In genomic region chr9:128096614-128097013, GRCh38 we compare ENCODE assay signal across 13 cellular contexts. TPM values are rescaled to one million over a fixed set of nuclear protein-coding genes. Genes with fewer than 3 reads are reported as not detected.
DNase-seq lines count a peak whose midpoint lies in the region; ATAC-seq and TF ChIP-seq lines count a peak whose summit lies in the region.
"Had no signal": no experiment of that assay in that cellular context is flagged by ENCODE, and none has a peak within 500 bp of the region (broad histone marks: within the 10 kb centered on the region; RNA-seq: fewer than 3 reads in every experiment).

No MANE protein-coding gene starts in this region.

- H3K27me3 ChIP-seq in brain microvascular endothelial cell (replicated peaks): no peaks in the 10 kb centered on the region
- H3K27me3 ChIP-seq: BE2C had no signal

- H3K27ac ChIP-seq in brain microvascular endothelial cell: peak overlapping the region; percentile 96

- peak overlapping the region; percentile 65 for H3K27ac Mint-ChIP-seq in stimulated activated naive CD8-positive, alpha-beta T cell treated with anti-CD3 and anti-CD28 coated beads, Interleukin-15, Interleukin-2, amounts not matched to agents 100 ng/mL and 50 ng/mL, for 24 hours
- peak overlapping the region; percentile 100 for H3K27ac Mint-ChIP-seq in osteocyte (ENCODE audit: unreplicated experiment)
- H3K27ac Mint-ChIP-seq: activated naive CD4-positive, alpha-beta T cell treated with anti-CD3 and anti-CD28 coated beads for 36 hours had no signal

- no peaks in the 10 kb centered on the region for H3K27me3 Mint-ChIP-seq in stimulated activated naive CD8-positive, alpha-beta T cell treated with anti-CD3 and anti-CD28 coated beads, Interleukin-15, Interleukin-2, amounts not matched to agents 100 ng/mL and 50 ng/mL, for 24 hours
- no peaks in the 10 kb centered on the region for H3K27me3 Mint-ChIP-seq in osteocyte (ENCODE audit: unreplicated experiment)

- peaks cover 29% of the 10 kb centered on the region for H3K36me3 Mint-ChIP-seq in stimulated activated naive CD8-positive, alpha-beta T cell treated with anti-CD3 and anti-CD28 coated beads, Interleukin-15, Interleukin-2, amounts not matched to agents 100 ng/mL and 50 ng/mL, for 24 hours (ENCODE audit: low read depth)
- H3K36me3 Mint-ChIP-seq in osteocyte (ENCODE audit: unreplicated experiment): peaks cover 9% of the 10 kb centered on the region

- ATAC-seq in stimulated activated naive CD8-positive, alpha-beta T cell treated with anti-CD3 and anti-CD28 coated beads, Interleukin-15, Interleukin-2, amounts not matched to agents 100 U/mL and 50 U/mL, for 24 hours: no peak
- ATAC-seq: left ventricle myocardium superior had no signal

- TF ChIP-seq CTCF in brain microvascular endothelial cell (IDR thresholded peaks at IDR 0.05; ENCODE audit: low read depth, low read length, missing control alignments): no peak
- no peak for TF ChIP-seq CTCF in osteocyte (IDR thresholded peaks at IDR 0.05)

- DNase-seq in stimulated activated naive CD8-positive, alpha-beta T cell treated with anti-CD3 and anti-CD28 coated beads, Interleukin-15, Interleukin-2, amounts not matched to agents 100 U/mL and 50 U/mL, for 24 hours: no peak
- DNase-seq in brain microvascular endothelial cell (no peak), osteocyte (ENCODE audit: extremely low spot score, unreplicated experiment) (no peak), NCI-H526 treated with DMSO at 0.1 percent for 48 hours (lab: John Stamatoyannopoulos, UW) (no peak), globus pallidus (ENCODE audit: low spot score) (no peak), NCI-H2227 treated with DMSO at 0.1 percent for 48 hours (lab: John Stamatoyannopoulos, UW) (no peak)
- no peak for DNase-seq in activated CD8-positive, alpha-beta memory T cell treated with anti-CD3 and anti-CD28 coated beads, Interleukin-2, amount 50 U/mL, for 48 hours
- DNase-seq: activated CD4-positive, CD25-positive, alpha-beta regulatory T cell treated with anti-CD3 and anti-CD28 coated beads, Interleukin-2, amount 50 U/mL, for 72 hours; activated naive CD4-positive, alpha-beta T cell treated with anti-CD3 and anti-CD28 coated beads for 36 hours; BE2C; left ventricle myocardium superior had no signal

- in situ Hi-C loops in brain microvascular endothelial cell (cut with HindIII; ENCODE audit: low pct_ligation_motif_present, low sequenced_read_pairs): no loop called here

- peaks cover 83% of the 10 kb centered on the region for H3K4me1 Mint-ChIP-seq in stimulated activated naive CD8-positive, alpha-beta T cell treated with anti-CD3 and anti-CD28 coated beads, Interleukin-15, Interleukin-2, amounts not matched to agents 100 ng/mL and 50 ng/mL, for 24 hours (ENCODE audit: low read depth)
- peaks cover 63% of the 10 kb centered on the region for H3K4me1 Mint-ChIP-seq in osteocyte (ENCODE audit: unreplicated experiment)

- peaks cover 11% of the 10 kb centered on the region for H3K36me3 ChIP-seq in brain microvascular endothelial cell (replicated peaks)

- no peaks in the 10 kb centered on the region for H3K9me3 Mint-ChIP-seq in stimulated activated naive CD8-positive, alpha-beta T cell treated with anti-CD3 and anti-CD28 coated beads, Interleukin-15, Interleukin-2, amounts not matched to agents 100 ng/mL and 50 ng/mL, for 24 hours
- no peaks in the 10 kb centered on the region for H3K9me3 Mint-ChIP-seq in osteocyte (ENCODE audit: unreplicated experiment)
- H3K9me3 Mint-ChIP-seq: activated naive CD4-positive, alpha-beta T cell treated with anti-CD3 and anti-CD28 coated beads for 36 hours had no signal

- no peak overlapping the region for H3K4me3 Mint-ChIP-seq in stimulated activated naive CD8-positive, alpha-beta T cell treated with anti-CD3 and anti-CD28 coated beads, Interleukin-15, Interleukin-2, amounts not matched to agents 100 ng/mL and 50 ng/mL, for 24 hours
- H3K4me3 Mint-ChIP-seq in osteocyte (ENCODE audit: unreplicated experiment): no peak overlapping the region
- H3K4me3 Mint-ChIP-seq: activated naive CD4-positive, alpha-beta T cell treated with anti-CD3 and anti-CD28 coated beads for 36 hours had no signal

- H3K4me3 ChIP-seq in brain microvascular endothelial cell (ENCODE audit: low read depth, low read length): no peak overlapping the region

RNA-seq across cellular contexts. Expression of gene SLC25A25, which starts 28.6 kb away (rescaled TPM):
- total RNA-seq in osteocyte: 15.6 and 18.0 TPM in 2 replicates

RNA-seq across cellular contexts. Expression of gene NAIF1, which starts 29.5 kb away (rescaled TPM):
- total RNA-seq in osteocyte: 8.4 and 8.8 TPM in 2 replicates

RNA-seq across cellular contexts. Expression of gene PTGES2, which starts 30.9 kb away (rescaled TPM):
- total RNA-seq in osteocyte: 79.2 and 80.3 TPM in 2 replicates

RNA-seq across cellular contexts. Expression of gene LCN2, which starts 52.6 kb away (rescaled TPM):
- total RNA-seq in osteocyte: not detected in 2 replicates
- total RNA-seq: activated naive CD4-positive, alpha-beta T cell treated with anti-CD3 and anti-CD28 coated beads for 36 hours; NCI-H460 had no signal
